Comparison of ENCODE assay signal across 12 cellular contexts in the genomic region with DNA sequence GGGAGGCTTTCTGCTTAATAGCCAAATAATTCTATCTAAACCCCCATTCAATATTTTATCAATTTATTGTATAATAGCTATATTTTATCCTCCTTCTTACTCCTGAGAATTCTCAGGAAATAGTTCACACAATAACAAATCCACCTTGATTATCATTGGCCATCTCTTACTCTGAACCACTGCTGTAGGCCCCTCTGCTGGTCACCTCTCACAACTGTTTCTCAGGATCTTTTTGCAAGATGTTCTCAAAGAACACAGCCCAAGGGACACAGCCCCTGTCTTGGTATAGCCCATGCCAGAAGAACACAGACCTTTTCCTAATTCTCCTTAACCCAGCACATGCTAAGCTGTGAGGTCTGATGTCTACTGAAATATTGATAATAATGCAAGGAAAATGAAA.
DNase-seq lines count a peak whose midpoint lies in the region; ATAC-seq and TF ChIP-seq lines count a peak whose summit lies in the region.
"Had no signal": no experiment of that assay in that cellular context is flagged by ENCODE, and none has a peak within 500 bp of the region (broad histone marks: within the 10 kb centered on the region; RNA-seq: fewer than 3 reads in every experiment).

No MANE protein-coding gene starts in this region.

- no peaks in the 10 kb centered on the region for H3K36me3 Mint-ChIP-seq in WTC11
- H3K36me3 Mint-ChIP-seq in stimulated activated memory B cell treated with anti-CD40 and anti-IgM and Interleukin-4, amounts not matched to agents 10 μg/mL and 1 μg/mL and 100 μg/mL, for 72 hours: no peaks in the 10 kb centered on the region

- no peaks in the 10 kb centered on the region; the same call in 1 of the 2 replicates for H3K27me3 Mint-ChIP-seq in WTC11 (ENCODE audit: low read depth)
- H3K27me3 Mint-ChIP-seq in stimulated activated memory B cell treated with anti-CD40 and anti-IgM and Interleukin-4, amounts not matched to agents 10 μg/mL and 1 μg/mL and 100 μg/mL, for 72 hours: no peaks in the 10 kb centered on the region

- no peak overlapping the region for H2BK5ac ChIP-seq in mesendoderm (ENCODE audit: low read length)

- H3K9me3 Mint-ChIP-seq in WTC11: no peaks in the 10 kb centered on the region
- H3K9me3 Mint-ChIP-seq in stimulated activated memory B cell treated with anti-CD40 and anti-IgM and Interleukin-4, amounts not matched to agents 10 μg/mL and 1 μg/mL and 100 μg/mL, for 72 hours: no peaks in the 10 kb centered on the region

- H2BK15ac ChIP-seq in mesendoderm (replicated peaks; ENCODE audit: low read depth): no peak overlapping the region

- ATAC-seq in WTC11: peak; percentile 47
- ATAC-seq in stimulated activated memory B cell treated with anti-CD40 and anti-IgM and Interleukin-4, amounts not matched to agents 10 μg/mL and 1 μg/mL and 100 μg/mL, for 72 hours: no peak
- ATAC-seq in HG02852 (IDR thresholded peaks at IDR 0.05; ENCODE audit: unreplicated experiment): no peak

- no peaks in the 10 kb centered on the region for H3K27me3 ChIP-seq in mesendoderm (ENCODE audit: insufficient read depth, low read length, poor library complexity)

- no peak overlapping the region for H3K4ac ChIP-seq in mesendoderm (ENCODE audit: low read depth, low read length)

- no peaks in the 10 kb centered on the region for H3K4me1 ChIP-seq in mesendoderm (ENCODE audit: control insufficient read depth, low read depth, low read length)

- DNase-seq in DMS114 treated with DMSO at 0.1 percent for 48 hours (lab: John Stamatoyannopoulos, UW; ENCODE audit: unreplicated experiment) (peak; percentile 23), NCI-H1092 treated with DMSO at 0.1 percent for 48 hours (lab: John Stamatoyannopoulos, UW) (peak; percentile 44), WTC11 (ENCODE audit: low spot score) (no peak), mesendoderm (peak; percentile 59), NCI-H2171 treated with DMSO at 0.1 percent for 48 hours (lab: John Stamatoyannopoulos, UW) (no peak), GM20000 (ENCODE audit: low spot score) (no peak)
- DNase-seq: EL, kidney glomerular epithelial cell, NCI-H1048 had no signal

- H3K27ac ChIP-seq in mesendoderm (ENCODE audit: low read depth, low read length): no peak overlapping the region
- H3K27ac ChIP-seq: SK-N-MC had no signal

- peaks cover 16% of the 10 kb centered on the region for H3K4me1 Mint-ChIP-seq in WTC11
- peaks cover 25% of the 10 kb centered on the region for H3K4me1 Mint-ChIP-seq in stimulated activated memory B cell treated with anti-CD40 and anti-IgM and Interleukin-4, amounts not matched to agents 10 μg/mL and 1 μg/mL and 100 μg/mL, for 72 hours

- H4K5ac ChIP-seq in mesendoderm (ENCODE audit: low read length): no peak overlapping the region

- POLR2A ChIA-PET in WTC11 (lab: Charles Lee): no interaction called here

- H3K36me3 ChIP-seq in mesendoderm (ENCODE audit: control insufficient read depth, insufficient read depth, low read length): no peaks in the 10 kb centered on the region

- H3K27ac Mint-ChIP-seq in WTC11: no peak overlapping the region
- H3K27ac Mint-ChIP-seq in stimulated activated memory B cell treated with anti-CD40 and anti-IgM and Interleukin-4, amounts not matched to agents 10 μg/mL and 1 μg/mL and 100 μg/mL, for 72 hours: no peak overlapping the region

- CTCF ChIA-PET in WTC11 (lab: Charles Lee): interaction anchor here (1.4 to 2.3 kb wide), 2 partner anchors 275 to 306 kb away, joined by 5 to 25 read pairs; no protein-coding TSS in a partner anchor

- no peak overlapping the region for H3K4me3 Mint-ChIP-seq in WTC11
- no peak overlapping the region for H3K4me3 Mint-ChIP-seq in stimulated activated memory B cell treated with anti-CD40 and anti-IgM and Interleukin-4, amounts not matched to agents 10 μg/mL and 1 μg/mL and 100 μg/mL, for 72 hours

- H4K8ac ChIP-seq in mesendoderm (ENCODE audit: low read depth, low read length): no peak overlapping the region

- H3K79me2 ChIP-seq in mesendoderm (ENCODE audit: control insufficient read depth, insufficient read depth, low read length): no peaks in the 10 kb centered on the region

- no peak overlapping the region for H3K23ac ChIP-seq in mesendoderm (ENCODE audit: low read length)

- H3K4me3 ChIP-seq in mesendoderm (ENCODE audit: low read length): no peak overlapping the region
- H3K4me3 ChIP-seq: SK-N-MC had no signal

- no peak overlapping the region for H3K56ac ChIP-seq in mesendoderm (ENCODE audit: low read length)

- no peak overlapping the region for H2AK5ac ChIP-seq in mesendoderm (ENCODE audit: low read length)

- no peak for TF ChIP-seq CTCF in WTC11 (IDR thresholded peaks at IDR 0.05)
- TF ChIP-seq CTCF in GM20000 (IDR thresholded peaks at IDR 0.05; ENCODE audit: extremely low read depth, missing control alignments): no peak

- no peak overlapping the region for H2BK120ac ChIP-seq in mesendoderm (ENCODE audit: low read depth, low read length)

- no peak overlapping the region for H3K4me2 ChIP-seq in mesendoderm (ENCODE audit: low read length)

- H3K9ac ChIP-seq in mesendoderm (ENCODE audit: low read length): no peak overlapping the region

- H3K79me1 ChIP-seq in mesendoderm (ENCODE audit: low read length): no peaks in the 10 kb centered on the region

- H3K18ac ChIP-seq in mesendoderm (ENCODE audit: low read length): no peak overlapping the region

TF ChIP-seq in WTC11, 78 proteins besides CTCF, POLR2A, EP300 and RAD21:
- TF ChIP-seq IRF2 (CRISPR knock-in tag; IDR thresholded peaks at IDR 0.05; ENCODE audit: borderline replicate concordance, low read depth): no peak
- TF ChIP-seq, protein P1, sequence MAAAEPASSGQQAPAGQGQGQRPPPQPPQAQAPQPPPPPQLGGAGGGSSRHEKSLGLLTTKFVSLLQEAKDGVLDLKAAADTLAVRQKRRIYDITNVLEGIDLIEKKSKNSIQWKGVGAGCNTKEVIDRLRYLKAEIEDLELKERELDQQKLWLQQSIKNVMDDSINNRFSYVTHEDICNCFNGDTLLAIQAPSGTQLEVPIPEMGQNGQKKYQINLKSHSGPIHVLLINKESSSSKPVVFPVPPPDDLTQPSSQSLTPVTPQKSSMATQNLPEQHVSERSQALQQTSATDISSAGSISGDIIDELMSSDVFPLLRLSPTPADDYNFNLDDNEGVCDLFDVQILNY (CRISPR knock-in tag; IDR thresholded peaks at IDR 0.05): no peak
- TF ChIP-seq PRRX2 (CRISPR knock-in tag; IDR thresholded peaks at IDR 0.05): no peak
- no peak for TF ChIP-seq ATF6 (CRISPR knock-in tag; IDR thresholded peaks at IDR 0.05)
- no peak for TF ChIP-seq ZNF416 (CRISPR knock-in tag; IDR thresholded peaks at IDR 0.05)
- TF ChIP-seq ZNF138 (CRISPR knock-in tag; conservative IDR thresholded peaks at IDR 0.05): no peak
- no peak for TF ChIP-seq NFYB (CRISPR knock-in tag; conservative IDR thresholded peaks at IDR 0.05; ENCODE audit: low read depth)
- no peak for TF ChIP-seq HMGA2 (CRISPR knock-in tag; IDR thresholded peaks at IDR 0.05)
- no peak for TF ChIP-seq IRF1 (CRISPR knock-in tag; IDR thresholded peaks at IDR 0.05)
- TF ChIP-seq CREM (CRISPR knock-in tag; IDR thresholded peaks at IDR 0.05): no peak
- no peak for TF ChIP-seq E2F1 (CRISPR knock-in tag; IDR thresholded peaks at IDR 0.05)
- TF ChIP-seq TCF7 (CRISPR knock-in tag; IDR thresholded peaks at IDR 0.05; ENCODE audit: low read depth): no peak
- TF ChIP-seq USF1 (CRISPR knock-in tag; IDR thresholded peaks at IDR 0.05): no peak

Comparison
In these comparisons a context has a peak if more than half of its experiments do, and no peak if none do; other contexts are left out.
1. DNase-seq: peak in DMS114 treated with DMSO at 0.1 percent for 48 hours (single experiment), NCI-H1092 treated with DMSO at 0.1 percent for 48 hours (single experiment) and mesendoderm (single experiment); none in WTC11 (single experiment), NCI-H2171 treated with DMSO at 0.1 percent for 48 hours (single experiment) and GM20000 (single experiment).